8 cellular contexts compared by ENCODE assay signal in genomic region chr17:7922499-7923289, GRCh38. TPM values are rescaled to one million over a fixed set of nuclear protein-coding genes. Genes with fewer than 3 reads are reported as not detected.
DNase-seq lines count a peak whose midpoint lies in the region; ATAC-seq lines count a peak whose summit lies in the region.

No MANE protein-coding gene starts in this region.

- no peak overlapping the region for H4K8ac ChIP-seq in neuronal stem cell (ENCODE audit: low read depth, low read length)

- peak overlapping the region; percentile 8 for H2BK5ac ChIP-seq in neuronal stem cell (ENCODE audit: low read length)

- H3K9ac ChIP-seq in neuronal stem cell (ENCODE audit: low read depth, low read length, poor library complexity), result peak overlapping the region; percentile 74

- H3K27ac ChIP-seq in neuronal stem cell (replicated peaks; ENCODE audit: low read length), result no peak overlapping the region

- H2BK12ac ChIP-seq in neuronal stem cell (ENCODE audit: low read length), result peak overlapping the region; percentile 50

- H2BK120ac ChIP-seq in neuronal stem cell (ENCODE audit: low read depth, low read length), result peak overlapping the region; percentile 57

- H4K91ac ChIP-seq in neuronal stem cell (ENCODE audit: low read depth, low read length, poor library complexity), result no peak overlapping the region

- no peaks in the 10 kb centered on the region for H3K79me1 ChIP-seq in neuronal stem cell (ENCODE audit: low read depth, low read length)

- peak overlapping the region; percentile 22 for H2AFZ ChIP-seq in neuronal stem cell (ENCODE audit: low read length)

- no CpG with 5 or more reads among the region's 42 CpGs for WGBS in neuronal stem cell (ENCODE audit: extremely low coverage in 2 of 2, insufficient read length in 2 of 2, insufficient replicate concordance in 1 of 2), 2 donors

- H2BK15ac ChIP-seq in neuronal stem cell (ENCODE audit: low read length), result peak overlapping the region; percentile 6

- peak overlapping the region; percentile 93 for H2AK5ac ChIP-seq in neuronal stem cell (ENCODE audit: low read depth, low read length)

- H3K36me3 ChIP-seq in neuronal stem cell (replicated peaks in 1 of 2; ENCODE audit: control insufficient read depth in 2 of 2, insufficient read depth in 2 of 2, low read length in 2 of 2), result no peaks in the 10 kb centered on the region

- no peak overlapping the region for H3K4ac ChIP-seq in neuronal stem cell (ENCODE audit: low read length)

- peak overlapping the region; percentile 98 for H3K18ac ChIP-seq in neuronal stem cell (ENCODE audit: low read length)

- DNase-seq in COR-L47 (lab: John Stamatoyannopoulos, UW), result peak; percentile 63
- DNase-seq in NCI-H2196 (lab: John Stamatoyannopoulos, UW; ENCODE audit: unreplicated experiment), result peak; percentile 64
- DNase-seq in activated gamma-delta T cell treated with anti-CD3 and anti-CD28 coated beads, Interleukin-2, amount 50 U/mL, for 16 hours (ENCODE audit: low read depth), result peak; percentile 74
- DNase-seq in foreskin melanocyte, result peak; percentile 72
- peak; percentile 77 for DNase-seq in neuronal stem cell (ENCODE audit: low spot score)
- peak; percentile 85 for DNase-seq in stimulated activated naive CD8-positive, alpha-beta T cell treated with anti-CD3 and anti-CD28 coated beads, Interleukin-15, Interleukin-2, amounts not matched to agents 100 U/mL and 50 U/mL, for 24 hours
- DNase-seq in D341Med (ENCODE audit: low spot score), result no peak
- DNase-seq in NK-92 treated with Interleukin-12 subunit alpha and Interleukin-12 subunit beta, amount 100 ng/mL, for 24 hours (lab: John Stamatoyannopoulos, UW), result no peak

- H3K27me3 ChIP-seq in neuronal stem cell (ENCODE audit: control insufficient read depth in 3 of 3, insufficient read depth in 3 of 3, low read depth in 1 of 3, low read length in 3 of 3), result peaks cover 0 to 20% (median 0%) of the 10 kb centered on the region in 3 experiments

- peak overlapping the region; percentile 10 for H3K23ac ChIP-seq in neuronal stem cell (ENCODE audit: low read depth, low read length, poor library complexity)

- peak overlapping the region in 1 of 2 donors; percentile 61 for H3K4me3 ChIP-seq in neuronal stem cell (ENCODE audit: low read length in 2 of 2)

- H3K9me3 ChIP-seq in neuronal stem cell (replicated peaks in 1 of 2; ENCODE audit: control insufficient read depth in 2 of 2, insufficient read depth in 1 of 2, low read depth in 1 of 2, low read length in 2 of 2), result no peaks in the 10 kb centered on the region

- H3K14ac ChIP-seq in neuronal stem cell (ENCODE audit: low read length), result peak overlapping the region; percentile 61

- H3K4me2 ChIP-seq in neuronal stem cell (ENCODE audit: insufficient read depth, low read length, poor library complexity, severe bottlenecking), result peak overlapping the region; percentile 65

- peak; percentile 89 for ATAC-seq in stimulated activated naive CD8-positive, alpha-beta T cell treated with anti-CD3 and anti-CD28 coated beads, Interleukin-15, Interleukin-2, amounts not matched to agents 100 U/mL and 50 U/mL, for 24 hours

- peaks cover 0 to 8% of the 10 kb centered on the region in 2 donors for H3K4me1 ChIP-seq in neuronal stem cell (ENCODE audit: control insufficient read depth in 2 of 2, insufficient read depth in 1 of 2, low read depth in 1 of 2, low read length in 2 of 2)

RNA-seq across cellular contexts. Expression of gene RNF227, which starts 6.6 kb away (rescaled TPM):
- 2.8 TPM for polyA plus RNA-seq in neuronal stem cell (2013, experiment 1 of 2)
- 3.0 TPM for polyA plus RNA-seq in neuronal stem cell (2013, experiment 2 of 2)

RNA-seq across cellular contexts. Expression of gene KCNAB3, which starts 7.0 kb away (rescaled TPM):
- polyA plus RNA-seq in neuronal stem cell (2013, experiment 1 of 2), result 14.9 TPM
- polyA plus RNA-seq in neuronal stem cell (2013, experiment 2 of 2), result 15.4 TPM

RNA-seq across cellular contexts. Expression of gene TRAPPC1, which starts 9.1 kb away (rescaled TPM):
- polyA plus RNA-seq in neuronal stem cell (2013, experiment 1 of 2), result 160 TPM
- polyA plus RNA-seq in neuronal stem cell (2013, experiment 2 of 2), result 156 TPM

RNA-seq across cellular contexts. Expression of gene CNTROB, which starts 9.3 kb away (rescaled TPM):
- polyA plus RNA-seq in neuronal stem cell (2013, experiment 1 of 2), result 43.2 TPM
- 42.1 TPM for polyA plus RNA-seq in neuronal stem cell (2013, experiment 2 of 2)

RNA-seq across cellular contexts. Expression of gene CHD3, which starts 34.1 kb away (rescaled TPM):
- 17.8 TPM for polyA plus RNA-seq in neuronal stem cell (2013, experiment 1 of 2)
- 15.7 TPM for polyA plus RNA-seq in neuronal stem cell (2013, experiment 2 of 2)

Comparison
In these comparisons a context has a peak if more than half of its experiments do, and no peak if none do; other contexts are left out.
1. DNase-seq: peak in COR-L47 (single experiment), NCI-H2196 (single experiment), activated gamma-delta T cell treated with anti-CD3 and anti-CD28 coated beads, Interleukin-2, amount 50 U/mL, for 16 hours (single experiment), foreskin melanocyte (single experiment), neuronal stem cell (single experiment) and stimulated activated naive CD8-positive, alpha-beta T cell treated with anti-CD3 and anti-CD28 coated beads, Interleukin-15, Interleukin-2, amounts not matched to agents 100 U/mL and 50 U/mL, for 24 hours (single experiment); none in D341Med (single experiment) and NK-92 treated with Interleukin-12 subunit alpha and Interleukin-12 subunit beta, amount 100 ng/mL, for 24 hours (single experiment).